ENCODE assay signal across 23 cellular contexts in genomic region chr18:36467614-36468013, GRCh38.
"Had no signal": no experiment of that assay in that cellular context is flagged by ENCODE, and none has a peak within 500 bp of the region (broad histone marks: within the 10 kb centered on the region; RNA-seq: fewer than 3 reads in every experiment).

No MANE protein-coding gene starts in this region.

- H3K27ac ChIP-seq: brain microvascular endothelial cell, colonic mucosa, dorsolateral prefrontal cortex, esophagus muscularis mucosa, neutrophil, parathyroid adenoma, tibial artery had no signal

- DNase-seq: activated B cell treated with CpG ODN at 0.5 μM for 24 hours; activated CD4-positive, alpha-beta T cell treated with anti-CD3 and anti-CD28 coated beads for 36 hours; activated CD4-positive, alpha-beta T cell treated with anti-CD3 and anti-CD28 coated beads, Interleukin-2, amount 50 U/mL, for 4 hours; activated CD8-positive, alpha-beta memory T cell treated with anti-CD3 and anti-CD28 coated beads for 24 hours; activated CD8-positive, alpha-beta memory T cell treated with anti-CD3 and anti-CD28 coated beads, Interleukin-2, amount 50 U/mL, for 4 hours; activated T-cell treated with anti-CD3 and anti-CD28 coated beads, Interleukin-2, amount 50 U/mL, for 24 hours; aorta; brain microvascular endothelial cell; colonic mucosa; effector memory CD8-positive, alpha-beta T cell; stimulated activated CD4-positive, alpha-beta T cell treated with anti-CD3 and anti-CD28 coated beads, Interleukin-4, amount 100 ng/mL, for 24 hours; SW 1271; T-helper 17 cell; tibial artery had no signal

- H3K4me1 ChIP-seq: colonic mucosa, parathyroid adenoma had no signal

- H3K9me3 ChIP-seq: colonic mucosa, esophagus muscularis mucosa, gastrocnemius medialis, neutrophil, tibial artery had no signal

- H3K36me3 ChIP-seq: brain microvascular endothelial cell, colonic mucosa, esophagus muscularis mucosa, gastrocnemius medialis, neutrophil, tibial artery had no signal

- ATAC-seq: activated CD4-positive, alpha-beta T cell treated with anti-CD3 and anti-CD28 coated beads for 36 hours; activated naive CD4-positive, alpha-beta T cell treated with anti-CD3 and anti-CD28 coated beads, Interleukin-2, amount 50 U/mL, for 72 hours; activated T-helper 17 cell treated with anti-CD3 and anti-CD28 coated beads, Interleukin-2, amount 50 U/mL, for 72 hours; effector memory CD8-positive, alpha-beta T cell; left lobe of liver; natural killer cell treated with Interleukin-12 subunit alpha and Interleukin-12 subunit beta and Interleukin-15 and Interleukin-18, amount 100 ng/mL, for 72 hours; T-helper 17 cell had no signal

- H3K27me3 ChIP-seq: brain microvascular endothelial cell, colonic mucosa, dorsolateral prefrontal cortex, esophagus muscularis mucosa, gastrocnemius medialis, neutrophil, tibial artery had no signal

- H3K4me3 ChIP-seq: colonic mucosa, dorsolateral prefrontal cortex, esophagus muscularis mucosa, gastrocnemius medialis, tibial artery had no signal
